In the genomic region with DNA sequence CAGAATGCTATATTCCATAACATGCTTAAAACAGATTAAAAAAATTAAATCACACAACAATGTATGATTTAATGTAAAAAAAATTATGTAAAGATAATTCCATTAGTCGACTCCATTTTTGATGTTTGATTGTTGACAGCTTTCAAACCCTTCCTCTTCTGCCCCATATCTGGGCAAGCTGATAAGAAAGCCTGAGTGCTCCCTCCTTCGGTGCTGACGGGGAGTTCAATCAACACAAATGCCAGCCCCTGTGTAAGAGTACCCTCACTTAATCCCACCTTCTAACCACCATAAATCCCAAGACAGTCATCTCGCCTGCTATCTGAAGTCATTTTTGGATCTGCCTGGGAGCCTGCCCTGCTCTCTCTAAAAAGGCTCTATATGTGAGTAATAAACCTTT, we compare ENCODE assay signal across 1 cellular context.
TF ChIP-seq lines count a peak whose summit lies in the region.

No MANE protein-coding gene starts in this region.

TF ChIP-seq in K562, 482 proteins besides CTCF, POLR2A, EP300 and RAD21 (continued from another document):
- TF ChIP-seq ZFP36 (IDR thresholded peaks at IDR 0.05; ENCODE audit: low read depth, low read length, partially characterized antibody) (no peak), TCF3 (CRISPR knock-in tag; IDR thresholded peaks at IDR 0.05) (peak; percentile 34; the same call in 1 of the 2 replicates), HDAC8 (tag; IDR thresholded peaks at IDR 0.05) (no peak), MEIS2 (IDR thresholded peaks at IDR 0.05; ENCODE audit: partially characterized antibody) (peak; percentile 45), ZNF778 (CRISPR knock-in tag; IDR thresholded peaks at IDR 0.05) (no peak), ZNF584 (CRISPR knock-in tag; IDR thresholded peaks at IDR 0.05; ENCODE audit: low read depth) (no peak), ILF3 (IDR thresholded peaks at IDR 0.05; ENCODE audit: borderline replicate concordance) (no peak), RCOR1 (IDR thresholded peaks at IDR 0.05; ENCODE audit: borderline replicate concordance in 1 of 2, low read depth in 2 of 2, low read length in 2 of 2) (no peak), FUS (optimal IDR thresholded peaks at IDR 0.05; ENCODE audit: low read depth, low read length) (no peak), HCFC1 (IDR thresholded peaks at IDR 0.05; ENCODE audit: low read depth, low read length) (no peak), MYBL2 (IDR thresholded peaks at IDR 0.05; ENCODE audit: low read depth) (no peak), MYBL2 (CRISPR knock-in tag; IDR thresholded peaks at IDR 0.05; ENCODE audit: borderline replicate concordance) (no peak), TBL1XR1 (IDR thresholded peaks at IDR 0.05; ENCODE audit: low read length in 2 of 2) (no peak), ZNF146 (CRISPR knock-in tag; IDR thresholded peaks at IDR 0.05; ENCODE audit: unreplicated experiment) (no peak), RUNX1 (IDR thresholded peaks at IDR 0.05; ENCODE audit: low read depth) (no peak), RFX5 (IDR thresholded peaks at IDR 0.05; ENCODE audit: low read depth, low read length) (no peak), TAL1 (IDR thresholded peaks at IDR 0.05) (0 out of 2 replicates have a peak, but pooled peaks have one; percentile 11), ZNF263 (CRISPR knock-in tag; IDR thresholded peaks at IDR 0.05; ENCODE audit: borderline replicate concordance) (peak; percentile 83; the same call in 1 of the 2 replicates), ATF7 (IDR thresholded peaks at IDR 0.05) (no peak), TCF7 (IDR thresholded peaks at IDR 0.05; ENCODE audit: borderline replicate concordance) (no peak), CSDE1 (IDR thresholded peaks at IDR 0.05) (no peak), SPI1 (IDR thresholded peaks at IDR 0.05; ENCODE audit: borderline replicate concordance, low read depth, low read length) (peak; percentile 21; the same call in 1 of the 2 replicates), CBFA2T3 (IDR thresholded peaks at IDR 0.05) (peak; percentile 20; the same call in 1 of the 2 replicates)
- TF ChIP-seq, protein P1, sequence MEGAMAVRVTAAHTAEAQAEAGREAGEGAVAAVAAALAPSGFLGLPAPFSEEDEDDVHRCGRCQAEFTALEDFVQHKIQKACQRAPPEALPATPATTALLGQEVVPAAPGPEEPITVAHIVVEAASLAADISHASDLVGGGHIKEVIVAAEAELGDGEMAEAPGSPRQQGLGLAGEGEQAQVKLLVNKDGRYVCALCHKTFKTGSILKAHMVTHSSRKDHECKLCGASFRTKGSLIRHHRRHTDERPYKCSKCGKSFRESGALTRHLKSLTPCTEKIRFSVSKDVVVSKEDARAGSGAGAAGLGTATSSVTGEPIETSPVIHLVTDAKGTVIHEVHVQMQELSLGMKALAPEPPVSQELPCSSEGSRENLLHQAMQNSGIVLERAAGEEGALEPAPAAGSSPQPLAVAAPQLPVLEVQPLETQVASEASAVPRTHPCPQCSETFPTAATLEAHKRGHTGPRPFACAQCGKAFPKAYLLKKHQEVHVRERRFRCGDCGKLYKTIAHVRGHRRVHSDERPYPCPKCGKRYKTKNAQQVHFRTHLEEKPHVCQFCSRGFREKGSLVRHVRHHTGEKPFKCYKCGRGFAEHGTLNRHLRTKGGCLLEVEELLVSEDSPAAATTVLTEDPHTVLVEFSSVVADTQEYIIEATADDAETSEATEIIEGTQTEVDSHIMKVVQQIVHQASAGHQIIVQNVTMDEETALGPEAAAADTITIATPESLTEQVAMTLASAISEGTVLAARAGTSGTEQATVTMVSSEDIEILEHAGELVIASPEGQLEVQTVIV (CRISPR knock-in tag; IDR thresholded peaks at IDR 0.05; ENCODE audit: borderline replicate concordance) = no peak
- TF ChIP-seq, protein P2, sequence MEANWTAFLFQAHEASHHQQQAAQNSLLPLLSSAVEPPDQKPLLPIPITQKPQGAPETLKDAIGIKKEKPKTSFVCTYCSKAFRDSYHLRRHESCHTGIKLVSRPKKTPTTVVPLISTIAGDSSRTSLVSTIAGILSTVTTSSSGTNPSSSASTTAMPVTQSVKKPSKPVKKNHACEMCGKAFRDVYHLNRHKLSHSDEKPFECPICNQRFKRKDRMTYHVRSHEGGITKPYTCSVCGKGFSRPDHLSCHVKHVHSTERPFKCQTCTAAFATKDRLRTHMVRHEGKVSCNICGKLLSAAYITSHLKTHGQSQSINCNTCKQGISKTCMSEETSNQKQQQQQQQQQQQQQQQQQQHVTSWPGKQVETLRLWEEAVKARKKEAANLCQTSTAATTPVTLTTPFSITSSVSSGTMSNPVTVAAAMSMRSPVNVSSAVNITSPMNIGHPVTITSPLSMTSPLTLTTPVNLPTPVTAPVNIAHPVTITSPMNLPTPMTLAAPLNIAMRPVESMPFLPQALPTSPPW (CRISPR knock-in tag; IDR thresholded peaks at IDR 0.05) = no peak
- TF ChIP-seq, protein P3, sequence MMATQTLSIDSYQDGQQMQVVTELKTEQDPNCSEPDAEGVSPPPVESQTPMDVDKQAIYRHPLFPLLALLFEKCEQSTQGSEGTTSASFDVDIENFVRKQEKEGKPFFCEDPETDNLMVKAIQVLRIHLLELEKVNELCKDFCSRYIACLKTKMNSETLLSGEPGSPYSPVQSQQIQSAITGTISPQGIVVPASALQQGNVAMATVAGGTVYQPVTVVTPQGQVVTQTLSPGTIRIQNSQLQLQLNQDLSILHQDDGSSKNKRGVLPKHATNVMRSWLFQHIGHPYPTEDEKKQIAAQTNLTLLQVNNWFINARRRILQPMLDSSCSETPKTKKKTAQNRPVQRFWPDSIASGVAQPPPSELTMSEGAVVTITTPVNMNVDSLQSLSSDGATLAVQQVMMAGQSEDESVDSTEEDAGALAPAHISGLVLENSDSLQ (IDR thresholded peaks at IDR 0.05) = peak; percentile 20; the same call in 1 of the 2 replicates
- TF ChIP-seq, protein P4, sequence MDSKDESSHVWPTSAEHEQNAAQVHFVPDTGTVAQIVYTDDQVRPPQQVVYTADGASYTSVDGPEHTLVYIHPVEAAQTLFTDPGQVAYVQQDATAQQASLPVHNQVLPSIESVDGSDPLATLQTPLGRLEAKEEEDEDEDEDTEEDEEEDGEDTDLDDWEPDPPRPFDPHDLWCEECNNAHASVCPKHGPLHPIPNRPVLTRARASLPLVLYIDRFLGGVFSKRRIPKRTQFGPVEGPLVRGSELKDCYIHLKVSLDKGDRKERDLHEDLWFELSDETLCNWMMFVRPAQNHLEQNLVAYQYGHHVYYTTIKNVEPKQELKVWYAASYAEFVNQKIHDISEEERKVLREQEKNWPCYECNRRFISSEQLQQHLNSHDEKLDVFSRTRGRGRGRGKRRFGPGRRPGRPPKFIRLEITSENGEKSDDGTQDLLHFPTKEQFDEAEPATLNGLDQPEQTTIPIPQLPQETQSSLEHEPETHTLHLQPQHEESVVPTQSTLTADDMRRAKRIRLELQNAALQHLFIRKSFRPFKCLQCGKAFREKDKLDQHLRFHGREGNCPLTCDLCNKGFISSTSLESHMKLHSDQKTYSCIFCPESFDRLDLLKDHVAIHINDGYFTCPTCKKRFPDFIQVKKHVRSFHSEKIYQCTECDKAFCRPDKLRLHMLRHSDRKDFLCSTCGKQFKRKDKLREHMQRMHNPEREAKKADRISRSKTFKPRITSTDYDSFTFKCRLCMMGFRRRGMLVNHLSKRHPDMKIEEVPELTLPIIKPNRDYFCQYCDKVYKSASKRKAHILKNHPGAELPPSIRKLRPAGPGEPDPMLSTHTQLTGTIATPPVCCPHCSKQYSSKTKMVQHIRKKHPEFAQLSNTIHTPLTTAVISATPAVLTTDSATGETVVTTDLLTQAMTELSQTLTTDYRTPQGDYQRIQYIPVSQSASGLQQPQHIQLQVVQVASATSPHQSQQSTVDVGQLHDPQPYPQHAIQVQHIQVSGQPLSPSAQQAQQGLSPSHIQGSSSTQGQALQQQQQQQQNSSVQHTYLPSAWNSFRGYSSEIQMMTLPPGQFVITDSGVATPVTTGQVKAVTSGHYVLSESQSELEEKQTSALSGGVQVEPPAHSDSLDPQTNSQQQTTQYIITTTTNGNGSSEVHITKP (IDR thresholded peaks at IDR 0.05; ENCODE audit: partially characterized antibody) = peak; percentile 25
- TF ChIP-seq, protein P5, sequence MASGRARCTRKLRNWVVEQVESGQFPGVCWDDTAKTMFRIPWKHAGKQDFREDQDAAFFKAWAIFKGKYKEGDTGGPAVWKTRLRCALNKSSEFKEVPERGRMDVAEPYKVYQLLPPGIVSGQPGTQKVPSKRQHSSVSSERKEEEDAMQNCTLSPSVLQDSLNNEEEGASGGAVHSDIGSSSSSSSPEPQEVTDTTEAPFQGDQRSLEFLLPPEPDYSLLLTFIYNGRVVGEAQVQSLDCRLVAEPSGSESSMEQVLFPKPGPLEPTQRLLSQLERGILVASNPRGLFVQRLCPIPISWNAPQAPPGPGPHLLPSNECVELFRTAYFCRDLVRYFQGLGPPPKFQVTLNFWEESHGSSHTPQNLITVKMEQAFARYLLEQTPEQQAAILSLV (tag; IDR thresholded peaks at IDR 0.05) = no peak
- TF ChIP-seq, protein P6, sequence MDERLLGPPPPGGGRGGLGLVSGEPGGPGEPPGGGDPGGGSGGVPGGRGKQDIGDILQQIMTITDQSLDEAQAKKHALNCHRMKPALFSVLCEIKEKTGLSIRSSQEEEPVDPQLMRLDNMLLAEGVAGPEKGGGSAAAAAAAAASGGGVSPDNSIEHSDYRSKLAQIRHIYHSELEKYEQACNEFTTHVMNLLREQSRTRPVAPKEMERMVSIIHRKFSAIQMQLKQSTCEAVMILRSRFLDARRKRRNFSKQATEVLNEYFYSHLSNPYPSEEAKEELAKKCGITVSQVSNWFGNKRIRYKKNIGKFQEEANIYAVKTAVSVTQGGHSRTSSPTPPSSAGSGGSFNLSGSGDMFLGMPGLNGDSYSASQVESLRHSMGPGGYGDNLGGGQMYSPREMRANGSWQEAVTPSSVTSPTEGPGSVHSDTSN (CRISPR knock-in tag; IDR thresholded peaks at IDR 0.05; ENCODE audit: low read depth) = no peak
- TF ChIP-seq, protein P6 (tag; conservative IDR thresholded peaks at IDR 0.05; ENCODE audit: low read depth) = peak; percentile 70
